ENCODE assay signal across 14 cellular contexts in genomic region chr5:159917919-159918487, GRCh38. TPM values are rescaled to one million over a fixed set of nuclear protein-coding genes. Genes with fewer than 3 reads are reported as not detected.
A peak's percentile ranks its signal among the peaks of the same experiment; 100 is the strongest.
DNase-seq lines count a peak whose midpoint lies in the region; ATAC-seq, FAIRE-seq and TF ChIP-seq lines count a peak whose summit lies in the region.
"Had no signal": no experiment of that assay in that cellular context is flagged by ENCODE, and none has a peak within 500 bp of the region (broad histone marks: within the 10 kb centered on the region; RNA-seq: fewer than 3 reads in every experiment).

No MANE protein-coding gene starts in this region.

- peak overlapping the region; percentile 63 for H3K4me3 ChIP-seq in A549

- no peak for TF ChIP-seq EP300 in A549 (IDR thresholded peaks at IDR 0.05)

- no peaks in the 10 kb centered on the region for H3K9me3 ChIP-seq in A549

- no peak for FAIRE-seq in A549 (lab: Jason Lieb, UNC)
- FAIRE-seq in RCC 7860 (lab: Jason Lieb, UNC), result peak; percentile 90

- peak overlapping the region; percentile 89 to 96 for H3K27ac ChIP-seq in A549

- H3K9me3 Mint-ChIP-seq in glutamatergic neuron (ENCODE audit: unreplicated experiment), result peaks cover 4% of the 10 kb centered on the region
- no peaks in the 10 kb centered on the region for H3K9me3 Mint-ChIP-seq in neural crest cell
- H3K9me3 Mint-ChIP-seq in activated CD8-positive, alpha-beta T cell treated with anti-CD3 and anti-CD28 coated beads, Interleukin-2, amount 10 ng/mL, durations not matched to agents 7 days and 5 days (ENCODE audit: insufficient read depth), result no peaks in the 10 kb centered on the region
- H3K9me3 Mint-ChIP-seq: activated T-cell treated with anti-CD3 and anti-CD28 coated beads, Interleukin-2, amount 50 U/mL, for 72 hours had no signal

- H3K4me2 ChIP-seq in A549, result peak overlapping the region; percentile 75

- peak; percentile 37 to 41 for DNase-seq in A549 (ENCODE audit: low read depth in 1 of 2, low spot score in 1 of 2)
- DNase-seq in RCC 7860 (ENCODE audit: low spot score), result peak; percentile 73
- no peak for DNase-seq in glutamatergic neuron
- DNase-seq in neural crest cell (ENCODE audit: low read depth, low spot score), result no peak
- no peak for DNase-seq in NCI-H1694 treated with DMSO at 0.1 percent for 48 hours (lab: John Stamatoyannopoulos, UW)
- DNase-seq in activated T-cell treated with anti-CD3 and anti-CD28 coated beads, Interleukin-2, amount 50 U/mL, for 1 hour, result no peak
- DNase-seq in NCI-H2227 (lab: John Stamatoyannopoulos, UW; ENCODE audit: unreplicated experiment), result no peak
- no peak for DNase-seq in activated CD8-positive, alpha-beta T cell treated with anti-CD3 and anti-CD28 coated beads, Interleukin-2, amount 10 ng/mL, durations not matched to agents 7 days and 5 days
- DNase-seq: activated CD4-positive, alpha-beta T cell treated with anti-CD3 and anti-CD28 coated beads for 48 hours; activated T-cell treated with anti-CD3 and anti-CD28 coated beads, Interleukin-2, amount 50 U/mL, for 72 hours; NCI-H2029 treated with DMSO at 0.1 percent for 48 hours; NCI-H774; stimulated activated naive CD4-positive, alpha-beta T cell; T-helper 2 cell had no signal

- H3K36me3 Mint-ChIP-seq in glutamatergic neuron (ENCODE audit: unreplicated experiment), result no peaks in the 10 kb centered on the region
- H3K36me3 Mint-ChIP-seq in neural crest cell (ENCODE audit: low read depth), result no peaks in the 10 kb centered on the region
- H3K36me3 Mint-ChIP-seq in activated CD8-positive, alpha-beta T cell treated with anti-CD3 and anti-CD28 coated beads, Interleukin-2, amount 10 ng/mL, durations not matched to agents 7 days and 5 days (ENCODE audit: low read depth), result no peaks in the 10 kb centered on the region

- TF ChIP-seq RAD21 in A549 (conservative IDR thresholded peaks at IDR 0.05 in 1 of 2, IDR thresholded peaks at IDR 0.05 in 1 of 2), result no peak

- TF ChIP-seq POLR2A in A549 (IDR thresholded peaks at IDR 0.05; ENCODE audit: low read length), result no peak

- H3K27me3 Mint-ChIP-seq in glutamatergic neuron (ENCODE audit: unreplicated experiment), result peaks cover 20% of the 10 kb centered on the region
- H3K27me3 Mint-ChIP-seq in neural crest cell (ENCODE audit: low read depth), result peaks cover 52% of the 10 kb centered on the region
- peaks cover 45% of the 10 kb centered on the region for H3K27me3 Mint-ChIP-seq in activated CD8-positive, alpha-beta T cell treated with anti-CD3 and anti-CD28 coated beads, Interleukin-2, amount 10 ng/mL, durations not matched to agents 7 days and 5 days (ENCODE audit: low read depth)

- no peak overlapping the region for H3K27ac Mint-ChIP-seq in glutamatergic neuron (ENCODE audit: unreplicated experiment)
- no peak overlapping the region for H3K27ac Mint-ChIP-seq in neural crest cell (ENCODE audit: unreplicated experiment)
- no peak overlapping the region for H3K27ac Mint-ChIP-seq in activated CD8-positive, alpha-beta T cell treated with anti-CD3 and anti-CD28 coated beads, Interleukin-2, amount 10 ng/mL, durations not matched to agents 7 days and 5 days
- H3K27ac Mint-ChIP-seq: activated T-cell treated with anti-CD3 and anti-CD28 coated beads, Interleukin-2, amount 50 U/mL, for 72 hours had no signal

- H3K4me1 Mint-ChIP-seq in glutamatergic neuron (ENCODE audit: low read depth, unreplicated experiment) (peaks cover 12% of the 10 kb centered on the region), neural crest cell (peaks cover 16% of the 10 kb centered on the region)
- H3K4me1 Mint-ChIP-seq in activated CD8-positive, alpha-beta T cell treated with anti-CD3 and anti-CD28 coated beads, Interleukin-2, amount 10 ng/mL, durations not matched to agents 7 days and 5 days (ENCODE audit: low read depth), result peaks cover 6% of the 10 kb centered on the region

- TF ChIP-seq CTCF in A549 (IDR thresholded peaks at IDR 0.05) (no peak), glutamatergic neuron (IDR thresholded peaks at IDR 0.05; ENCODE audit: partially characterized antibody, unreplicated experiment) (no peak), neural crest cell (conservative IDR thresholded peaks at IDR 0.05) (no peak)

- peaks cover 67% of the 10 kb centered on the region for H3K4me1 ChIP-seq in A549

- H3K4me3 Mint-ChIP-seq in glutamatergic neuron (ENCODE audit: unreplicated experiment) (peak overlapping the region; percentile 33), neural crest cell (peak overlapping the region; percentile 85)
- H3K4me3 Mint-ChIP-seq in activated CD8-positive, alpha-beta T cell treated with anti-CD3 and anti-CD28 coated beads, Interleukin-2, amount 10 ng/mL, durations not matched to agents 7 days and 5 days, result no peak overlapping the region

- POLR2A ChIA-PET in A549 (lab: Yijun Ruan, JAX), result interaction anchor here (0.6 kb wide), 1 partner anchor 145 kb away, joined by 3 read pairs; no protein-coding TSS in a partner anchor
- POLR2A ChIA-PET in activated CD8-positive, alpha-beta T cell treated with anti-CD3 and anti-CD28 coated beads, Interleukin-2, amount 10 ng/mL, durations not matched to agents 7 days and 5 days (lab: Charles Lee), result no interaction called here

- WGBS in A549 (ENCODE audit: missing lambda C conversion rate), result 7% methylated on average over 14 of the region's 14 CpGs

- CTCF ChIA-PET in A549 (lab: Yijun Ruan, JAX), result interaction anchor here (0.6 to 16.6 kb wide), 19 partner anchors 10 to 631 kb away, joined by 3 to 220 read pairs (median 4); no protein-coding TSS in a partner anchor
- CTCF ChIA-PET in activated CD8-positive, alpha-beta T cell treated with anti-CD3 and anti-CD28 coated beads, Interleukin-2, amount 10 ng/mL, durations not matched to agents 7 days and 5 days (lab: Charles Lee), result interaction anchor here (1.5 kb wide), 1 partner anchor 69 kb away, joined by 4 read pairs; no protein-coding TSS in a partner anchor

- ATAC-seq in A549, result peak in 1 of 2 experiments; percentile 1; a peak in 1 of 6 replicates
- ATAC-seq in activated CD8-positive, alpha-beta T cell treated with anti-CD3 and anti-CD28 coated beads, Interleukin-2, amount 10 ng/mL, durations not matched to agents 7 days and 5 days, result no peak
- ATAC-seq: activated T-cell treated with anti-CD3 and anti-CD28 coated beads, Interleukin-2, amount 50 U/mL, for 72 hours had no signal

TF ChIP-seq in A549, 52 proteins besides CTCF, POLR2A, EP300 and RAD21:
- TF ChIP-seq FOSL2 (IDR thresholded peaks at IDR 0.05), result peak; percentile 18; the same call in 1 of the 2 replicates
- peak; percentile 72 for TF ChIP-seq FOSL2 (CRISPR knock-in tag; IDR thresholded peaks at IDR 0.05)
- TF ChIP-seq RCOR1 (IDR thresholded peaks at IDR 0.05; ENCODE audit: low read depth, low read length), result no peak

RNA-seq across cellular contexts. Expression of gene ADRA1B, which starts 1.7 kb away (rescaled TPM):
- polyA plus RNA-seq in A549 (2011; rRNA removed), result 4.4 and 5.1 TPM in 2 replicates
- polyA plus RNA-seq in A549 (2012; cell fraction: cytosol; rRNA removed), result 6.5 and 10.7 TPM in 2 replicates
- 8.3 and 12.5 TPM in 2 replicates for polyA plus RNA-seq in A549 (2012; cell fraction: nucleus; rRNA removed)
- polyA plus RNA-seq in A549 (2017; fragmentation: RNase III; extraction: RNeasy Plus Mini Kit Qiagen cat#74134 plus additional on column Dnase treatment), result 6.5 to 10.0 TPM (median 8.5 TPM) in 3 replicates
- polyA minus RNA-seq in A549 (2011; rRNA and poly(A)+ RNA removed), result 6.8 and 10.2 TPM in 2 replicates
- 0.66 TPM for total RNA-seq in glutamatergic neuron (ENCODE audit: unreplicated experiment)
- total RNA-seq in neural crest cell, result 0.19 and 0.32 TPM in 2 replicates
- total RNA-seq in activated CD8-positive, alpha-beta T cell treated with anti-CD3 and anti-CD28 coated beads, Interleukin-2, amount 10 ng/mL, durations not matched to agents 7 days and 5 days, result not detected
- total RNA-seq: activated T-cell treated with anti-CD3 and anti-CD28 coated beads, Interleukin-2, amount 50 U/mL, for 72 hours had no signal

Comparison
In these comparisons a context has a peak if more than half of its experiments do, and no peak if none do; other contexts are left out.
1. DNase-seq: peak in A549 (2 of 2) and RCC 7860 (single experiment); none in glutamatergic neuron (single experiment), neural crest cell (single experiment), NCI-H1694 treated with DMSO at 0.1 percent for 48 hours (single experiment), activated T-cell treated with anti-CD3 and anti-CD28 coated beads, Interleukin-2, amount 50 U/mL, for 1 hour (single experiment), NCI-H2227 (single experiment) and activated CD8-positive, alpha-beta T cell treated with anti-CD3 and anti-CD28 coated beads, Interleukin-2, amount 10 ng/mL, durations not matched to agents 7 days and 5 days (single experiment).